In genomic region chr20:38138086-38138777, GRCh38 we compare ENCODE assay signal across 20 cellular contexts. TPM values are rescaled to one million over a fixed set of nuclear protein-coding genes. Genes with fewer than 3 reads are reported as not detected.
DNase-seq lines count a peak whose midpoint lies in the region; ATAC-seq and TF ChIP-seq lines count a peak whose summit lies in the region.
"Had no signal": no experiment of that assay in that cellular context is flagged by ENCODE, and none has a peak within 500 bp of the region (broad histone marks: within the 10 kb centered on the region; RNA-seq: fewer than 3 reads in every experiment).

No MANE protein-coding gene starts in this region.

- H3K27me3 ChIP-seq in RWPE2 (ENCODE audit: insufficient read depth, poor library complexity, severe bottlenecking) = no peaks in the 10 kb centered on the region
- no peaks in the 10 kb centered on the region for H3K27me3 ChIP-seq in left lung
- H3K27me3 ChIP-seq: BLaER1 had no signal

- TF ChIP-seq CTCF in RWPE2 (IDR thresholded peaks at IDR 0.05; ENCODE audit: poor library complexity, severe bottlenecking) (no peak), left lung (IDR thresholded peaks at IDR 0.05) (no peak), progenitor cell of endocrine pancreas (IDR thresholded peaks at IDR 0.05; ENCODE audit: unreplicated experiment) (no peak)

- no peak for DNase-seq in activated CD4-positive, alpha-beta T cell treated with anti-CD3 and anti-CD28 coated beads, Interleukin-2, amount 10 ng/mL, durations not matched to agents 24 days and 14 days
- no peak for DNase-seq in activated CD4-positive, alpha-beta T cell treated with anti-CD3 and anti-CD28 coated beads for 1 hour
- peak; percentile 78 for DNase-seq in RWPE2 (ENCODE audit: low spot score)
- peak; percentile 31 to 49 for DNase-seq in left lung
- DNase-seq in progenitor cell of endocrine pancreas (ENCODE audit: low spot score, unreplicated experiment) = no peak
- DNase-seq in NCI-H82 (lab: John Stamatoyannopoulos, UW) = no peak
- DNase-seq in DMS53 (lab: John Stamatoyannopoulos, UW) = no peak
- DNase-seq in stimulated activated CD4-positive, alpha-beta T cell treated with anti-CD3 and anti-CD28 coated beads, Interleukin-4, amount 100 ng/mL, for 1 hour = no peak
- DNase-seq: 8988T; CD8-positive, alpha-beta memory T cell; DND-41; GM23248; NCI-H1417; NCI-H187 treated with DMSO at 0.1 percent for 48 hours; NCI-H345; NCI-H526 had no signal

- intact Hi-C loops in activated CD4-positive, alpha-beta T cell treated with anti-CD3 and anti-CD28 coated beads, Interleukin-2, amount 10 ng/mL, durations not matched to agents 24 days and 14 days (cut with micrococcal nuclease) = no loop called here
- intact Hi-C loops in left lung (cut with DNase I) = no loop called here

- H3K4me3 Mint-ChIP-seq in activated CD4-positive, alpha-beta T cell treated with anti-CD3 and anti-CD28 coated beads, Interleukin-2, amount 10 ng/mL, durations not matched to agents 24 days and 14 days = no peak overlapping the region
- H3K4me3 Mint-ChIP-seq in progenitor cell of endocrine pancreas (ENCODE audit: low read depth) = no peak overlapping the region
- H3K4me3 Mint-ChIP-seq: CD8-positive, alpha-beta memory T cell had no signal

- H3K27ac ChIP-seq in RWPE2 (ENCODE audit: poor library complexity, severe bottlenecking) (no peak overlapping the region), left lung (no peak overlapping the region)
- H3K27ac ChIP-seq: BLaER1, GM23248, HL-60 had no signal

- H3K4me1 ChIP-seq in RWPE2 (ENCODE audit: insufficient read depth, poor library complexity, severe bottlenecking) (peaks cover 27% of the 10 kb centered on the region), left lung (peaks cover 6 to 52% of the 10 kb centered on the region in 2 donors)

- H3K4me3 ChIP-seq in RWPE2 (ENCODE audit: severe bottlenecking) (no peak overlapping the region), left lung (no peak overlapping the region)
- H3K4me3 ChIP-seq: BLaER1, GM12878, GM23248 had no signal

- ATAC-seq in RWPE2 (ENCODE audit: low read depth) = no peak
- ATAC-seq in left lung = no peak
- ATAC-seq: GM12878, HCT116 had no signal

- H3K9me3 Mint-ChIP-seq in activated CD4-positive, alpha-beta T cell treated with anti-CD3 and anti-CD28 coated beads, Interleukin-2, amount 10 ng/mL, durations not matched to agents 24 days and 14 days = no peaks in the 10 kb centered on the region
- no peaks in the 10 kb centered on the region for H3K9me3 Mint-ChIP-seq in progenitor cell of endocrine pancreas (ENCODE audit: low read depth)
- H3K9me3 Mint-ChIP-seq: CD8-positive, alpha-beta memory T cell had no signal

- H3K36me3 Mint-ChIP-seq in activated CD4-positive, alpha-beta T cell treated with anti-CD3 and anti-CD28 coated beads, Interleukin-2, amount 10 ng/mL, durations not matched to agents 24 days and 14 days (ENCODE audit: low read depth) = no peaks in the 10 kb centered on the region
- H3K36me3 Mint-ChIP-seq in progenitor cell of endocrine pancreas (ENCODE audit: insufficient read depth) = no peaks in the 10 kb centered on the region
- H3K36me3 Mint-ChIP-seq: CD8-positive, alpha-beta memory T cell had no signal

- H3K4me1 Mint-ChIP-seq in activated CD4-positive, alpha-beta T cell treated with anti-CD3 and anti-CD28 coated beads, Interleukin-2, amount 10 ng/mL, durations not matched to agents 24 days and 14 days = peaks cover 15% of the 10 kb centered on the region
- H3K4me1 Mint-ChIP-seq in progenitor cell of endocrine pancreas (ENCODE audit: low read depth) = peaks cover 4% of the 10 kb centered on the region

- peaks cover 11% of the 10 kb centered on the region for H3K36me3 ChIP-seq in RWPE2 (ENCODE audit: low read depth)
- H3K36me3 ChIP-seq in left lung = peaks cover 0 to 55% of the 10 kb centered on the region in 2 donors
- H3K36me3 ChIP-seq: BLaER1 had no signal

- no peaks in the 10 kb centered on the region for H3K9me3 ChIP-seq in RWPE2 (ENCODE audit: severe bottlenecking)
- no peaks in the 10 kb centered on the region for H3K9me3 ChIP-seq in left lung
- H3K9me3 ChIP-seq: BLaER1 had no signal

- peak overlapping the region; percentile 1 for H3K27ac Mint-ChIP-seq in activated CD4-positive, alpha-beta T cell treated with anti-CD3 and anti-CD28 coated beads, Interleukin-2, amount 10 ng/mL, durations not matched to agents 24 days and 14 days
- H3K27ac Mint-ChIP-seq in progenitor cell of endocrine pancreas = peak overlapping the region; percentile 73

- no peaks in the 10 kb centered on the region for H3K27me3 Mint-ChIP-seq in activated CD4-positive, alpha-beta T cell treated with anti-CD3 and anti-CD28 coated beads, Interleukin-2, amount 10 ng/mL, durations not matched to agents 24 days and 14 days
- H3K27me3 Mint-ChIP-seq in progenitor cell of endocrine pancreas = peaks cover 12% of the 10 kb centered on the region

RNA-seq across cellular contexts. Expression of gene TGM2, which starts 26.8 kb away (rescaled TPM):
- total RNA-seq in activated CD4-positive, alpha-beta T cell treated with anti-CD3 and anti-CD28 coated beads, Interleukin-2, amount 10 ng/mL, durations not matched to agents 24 days and 14 days = 0.05 TPM in 1 of 2 replicates, not detected in the other
- 100 to 1,000 TPM; 174 to 391 TPM for total RNA-seq in left lung
- 0.72 and 1.3 TPM in 2 replicates for total RNA-seq in progenitor cell of endocrine pancreas
- total RNA-seq: CD8-positive, alpha-beta memory T cell had no signal

Comparison
In these comparisons a context has a peak if more than half of its experiments do, and no peak if none do; other contexts are left out.
1. DNase-seq: peak in RWPE2 (single experiment) and left lung (2 of 2); none in activated CD4-positive, alpha-beta T cell treated with anti-CD3 and anti-CD28 coated beads, Interleukin-2, amount 10 ng/mL, durations not matched to agents 24 days and 14 days (single experiment), activated CD4-positive, alpha-beta T cell treated with anti-CD3 and anti-CD28 coated beads for 1 hour (single experiment), progenitor cell of endocrine pancreas (single experiment), NCI-H82 (single experiment), DMS53 (single experiment) and stimulated activated CD4-positive, alpha-beta T cell treated with anti-CD3 and anti-CD28 coated beads, Interleukin-4, amount 100 ng/mL, for 1 hour (single experiment).
2. RNA of gene TGM2, which starts 26.8 kb away (total RNA-seq): 174 to 391 TPM in left lung; 0.72 to 1.3 TPM in progenitor cell of endocrine pancreas and 0.05 TPM in activated CD4-positive, alpha-beta T cell treated with anti-CD3 and anti-CD28 coated beads, Interleukin-2, amount 10 ng/mL, durations not matched to agents 24 days and 14 days; every median in the first group is over 10 times any median in the second.